Comparison of ENCODE assay signal across 26 cellular contexts in genomic region chr20:47992021-47992467, GRCh38.
DNase-seq lines count a peak whose midpoint lies in the region; ATAC-seq and TF ChIP-seq lines count a peak whose summit lies in the region.
"Had no signal": no experiment of that assay in that cellular context is flagged by ENCODE, and none has a peak within 500 bp of the region (broad histone marks: within the 10 kb centered on the region; RNA-seq: fewer than 3 reads in every experiment).

No MANE protein-coding gene starts in this region.

- H3K4me3 ChIP-seq in prostate gland (no peak overlapping the region), mucosa of descending colon (no peak overlapping the region)
- H3K4me3 ChIP-seq: lower lobe of right lung, pancreas, spleen, tibial nerve had no signal

- H3K27ac ChIP-seq in prostate gland: no peak overlapping the region
- H3K27ac ChIP-seq: lower lobe of right lung, pancreas, spleen, tibial nerve had no signal

- no peaks in the 10 kb centered on the region for H3K36me3 ChIP-seq in prostate gland
- no peaks in the 10 kb centered on the region for H3K36me3 ChIP-seq in mucosa of descending colon (ENCODE audit: low read depth)
- H3K36me3 ChIP-seq: lower lobe of right lung, pancreas, spleen, tibial nerve had no signal

- 39% methylated on average over 5 of the region's 5 CpGs for WGBS in prostate gland

- intact Hi-C loops in prostate gland (cut with DNase I) (no loop called here), mucosa of descending colon (cut with DNase I, micrococcal nuclease) (no loop called here)

- TF ChIP-seq POLR2A in prostate gland (IDR thresholded peaks at IDR 0.05): no peak

- peaks cover 8% of the 10 kb centered on the region for H3K4me1 ChIP-seq in prostate gland (replicated peaks)
- H3K4me1 ChIP-seq in mucosa of descending colon (ENCODE audit: low read depth): peaks cover 11% of the 10 kb centered on the region
- H3K4me1 ChIP-seq: lower lobe of right lung, pancreas, spleen, tibial nerve had no signal

- peak; percentile 40 for ATAC-seq in esophagus mucosa
- no peak for ATAC-seq in mucosa of descending colon
- no peak for ATAC-seq in HG03521 (IDR thresholded peaks at IDR 0.05; ENCODE audit: unreplicated experiment)
- ATAC-seq: lower lobe of right lung, pancreas, SK-N-SH treated with all-trans-retinoic acid at 6 μM for 48 hours had no signal

- peak; percentile 34 for DNase-seq in NCI-H1092 treated with DMSO at 0.1 percent for 48 hours (lab: John Stamatoyannopoulos, UW)
- DNase-seq in NCI-H1092 (lab: John Stamatoyannopoulos, UW): no peak
- DNase-seq in NCI-H345 (lab: John Stamatoyannopoulos, UW): peak; percentile 94
- peak; percentile 34 for DNase-seq in prostate gland (ENCODE audit: low spot score)
- DNase-seq in mucosa of descending colon: no peak
- no peak for DNase-seq in T-helper 1 cell
- DNase-seq: 8988T; activated CD4-positive, alpha-beta T cell treated with anti-CD3 and anti-CD28 coated beads for 4 hours; activated CD8-positive, alpha-beta memory T cell treated with anti-CD3 and anti-CD28 coated beads for 24 hours; activated effector memory CD4-positive, alpha-beta T cell treated with anti-CD3 and anti-CD28 coated beads, Interleukin-2, amount 50 U/mL, for 16 hours; activated naive CD8-positive, alpha-beta T cell treated with anti-CD3 and anti-CD28 coated beads for 36 hours; activated T-cell treated with anti-CD3 and anti-CD28 coated beads, Interleukin-2, amount 50 U/mL, for 1 hour; AML-193; caudate nucleus; CD4-positive, alpha-beta T cell; DMS 273 treated with DMSO at 0.1 percent for 48 hours; GDM1; lower lobe of right lung; NCI-H2171 treated with DMSO at 0.1 percent for 48 hours; OCI-M1; pancreas; spleen had no signal

- H3K27me3 ChIP-seq in prostate gland (replicated peaks; ENCODE audit: insufficient read depth): no peaks in the 10 kb centered on the region
- H3K27me3 ChIP-seq: pancreas, spleen, tibial nerve had no signal

- TF ChIP-seq CTCF in prostate gland (IDR thresholded peaks at IDR 0.05) (no peak), mucosa of descending colon (IDR thresholded peaks at IDR 0.05) (no peak)

- no peaks in the 10 kb centered on the region for H3K9me3 ChIP-seq in prostate gland
- peaks cover 12% of the 10 kb centered on the region for H3K9me3 ChIP-seq in mucosa of descending colon
- H3K9me3 ChIP-seq: pancreas had no signal

Comparison
In these comparisons a context has a peak if more than half of its experiments do, and no peak if none do; other contexts are left out.
1. DNase-seq: peak in NCI-H1092 treated with DMSO at 0.1 percent for 48 hours (single experiment), NCI-H345 (single experiment) and prostate gland (single experiment); none in NCI-H1092 (single experiment), mucosa of descending colon (0 of 3) and T-helper 1 cell (0 of 5).